25 cellular contexts compared by ENCODE assay signal in genomic region chr17:29168079-29168758, GRCh38. TPM values are rescaled to one million over a fixed set of nuclear protein-coding genes. Genes with fewer than 3 reads are reported as not detected.
DNase-seq lines count a peak whose midpoint lies in the region; ATAC-seq, FAIRE-seq and TF ChIP-seq lines count a peak whose summit lies in the region.
"Had no signal": no experiment of that assay in that cellular context is flagged by ENCODE, and none has a peak within 500 bp of the region (broad histone marks: within the 10 kb centered on the region; RNA-seq: fewer than 3 reads in every experiment).

No MANE protein-coding gene starts in this region.

- H4K20me1 ChIP-seq in HepG2 (ENCODE audit: insufficient read depth, low read length), result peaks cover 10% of the 10 kb centered on the region; the same call in 1 of the 2 replicates

- 98% methylated on average over 3 of the region's 3 CpGs for WGBS in HepG2 (ENCODE audit: low lambda C conversion rate)

- peak overlapping the region; percentile 30 for H3K27ac ChIP-seq in HepG2 (ENCODE audit: extremely low read length, insufficient read depth, low read length)
- H3K27ac ChIP-seq: ovary had no signal

- in situ Hi-C loops in HepG2 (cut with HindIII; ENCODE audit: extremely low pct_ligation_motif_present, low pct_unique_long_range_greater_than_20kb), result no loop called here

- peaks cover 14% of the 10 kb centered on the region in 2 donors for H3K36me3 Mint-ChIP-seq in CD14-positive monocyte
- H3K36me3 Mint-ChIP-seq: naive B cell had no signal

- FAIRE-seq in HepG2 (lab: Jason Lieb, UNC), result no peak

- TF ChIP-seq EP300 in HepG2 (IDR thresholded peaks at IDR 0.05; ENCODE audit: low read depth in 2 of 2, low read length in 2 of 2) (no peak), HepG2 (CRISPR knock-in tag; IDR thresholded peaks at IDR 0.05; ENCODE audit: borderline replicate concordance) (no peak)

- H3K9ac ChIP-seq in HepG2 (ENCODE audit: insufficient read depth, low read depth, low read length) (no peak overlapping the region), skeletal muscle satellite cell (ENCODE audit: low read depth, low read length) (peak overlapping the region; percentile 42)

- no peak for TF ChIP-seq RAD21 in HepG2 (CRISPR knock-in tag; IDR thresholded peaks at IDR 0.05)

- H3K4me2 ChIP-seq in HepG2 (ENCODE audit: low read depth, low read length) (no peak overlapping the region), skeletal muscle satellite cell (ENCODE audit: low read length) (no peak overlapping the region)

- DNase-seq in LHCN-M2 (ENCODE audit: low read depth) (peak; percentile 83), cerebellar cortex (ENCODE audit: low spot score) (peak; percentile 17), HepG2 (ENCODE audit: low spot score) (no peak), CD14-positive monocyte (ENCODE audit: low spot score) (no peak), left lobe of liver (ENCODE audit: low spot score) (no peak), ureter (ENCODE audit: low spot score) (no peak)
- no peak for DNase-seq in stimulated activated CD4-positive, alpha-beta T cell treated with anti-CD3 and anti-CD28 coated beads, Interleukin-15, amount 100 ng/mL, for 24 hours
- DNase-seq: activated CD4-positive, CD25-positive, alpha-beta regulatory T cell treated with anti-CD3 and anti-CD28 coated beads, Interleukin-2, amount 50 U/mL, for 72 hours; activated naive CD4-positive, alpha-beta T cell treated with anti-CD3 and anti-CD28 coated beads for 36 hours; activated T-cell treated with anti-CD3 and anti-CD28 coated beads, Interleukin-2, amount 50 U/mL, for 48 hours; AML-193; COR-L47; effector CD4-positive, alpha-beta T cell; Karpas-422; naive B cell; NCI-H1092; NCI-H2029 treated with DMSO at 0.1 percent for 48 hours; NK-92 treated with Interleukin-12 subunit alpha and Interleukin-12 subunit beta, amount 100 ng/mL, for 24 hours; stimulated activated CD4-positive, alpha-beta T cell treated with anti-CD3 and anti-CD28 coated beads, Interleukin-2, amount 100 ng/mL, for 24 hours; T1000 had no signal

- H3K9me3 ChIP-seq in HepG2 (ENCODE audit: low read length), result no peaks in the 10 kb centered on the region
- no peaks in the 10 kb centered on the region for H3K9me3 ChIP-seq in skeletal muscle satellite cell (replicated peaks; ENCODE audit: low read length)
- H3K9me3 ChIP-seq: HAP-1, ovary had no signal

- H3K4me1 ChIP-seq in HepG2 (ENCODE audit: insufficient read depth, low read length), result peaks cover 58% of the 10 kb centered on the region
- H3K4me1 ChIP-seq in skeletal muscle satellite cell (ENCODE audit: control insufficient read depth, insufficient read depth, low read length), result peaks cover 13% of the 10 kb centered on the region
- H3K4me1 ChIP-seq: HAP-1 had no signal

- H3K4me3 ChIP-seq in HepG2 (replicated peaks in 1 of 3; ENCODE audit: insufficient read depth in 1 of 3, low read depth in 2 of 3, low read length in 3 of 3) (no peak overlapping the region), skeletal muscle satellite cell (ENCODE audit: low read length) (no peak overlapping the region)
- H3K4me3 ChIP-seq: HAP-1, ovary had no signal

- no peak for TF ChIP-seq CTCF in HepG2 (CRISPR knock-in tag; IDR thresholded peaks at IDR 0.05)
- TF ChIP-seq CTCF in CD14-positive monocyte (IDR thresholded peaks at IDR 0.05), result no peak

- H3K27ac Mint-ChIP-seq in CD14-positive monocyte, result no peak overlapping the region
- H3K27ac Mint-ChIP-seq: activated naive CD4-positive, alpha-beta T cell treated with anti-CD3 and anti-CD28 coated beads for 36 hours; stimulated activated naive CD8-positive, alpha-beta T cell treated with anti-CD3 and anti-CD28 coated beads, Interleukin-15, Interleukin-2, amounts not matched to agents 100 ng/mL and 50 ng/mL, for 24 hours; type B pancreatic cell had no signal

- no peaks in the 10 kb centered on the region for H3K27me3 ChIP-seq in HepG2 (ENCODE audit: control insufficient read depth in 1 of 2, insufficient read depth in 2 of 2, low read length in 2 of 2)
- no peaks in the 10 kb centered on the region for H3K27me3 ChIP-seq in skeletal muscle satellite cell (ENCODE audit: control insufficient read depth, insufficient read depth, low read length)
- H3K27me3 ChIP-seq: ovary had no signal

- H3K79me2 ChIP-seq in HepG2 (ENCODE audit: insufficient read depth, low read length), result peaks cover 59% of the 10 kb centered on the region

- TF ChIP-seq POLR2A in HepG2 (IDR thresholded peaks at IDR 0.05; ENCODE audit: insufficient read depth in 1 of 2, low read depth in 2 of 2, low read length in 2 of 2), result no peak

- intact Hi-C loops in HepG2 (cut with micrococcal nuclease; ENCODE audit: unreplicated experiment), result no loop called here
- intact Hi-C loops in CD14-positive monocyte (cut with micrococcal nuclease), result no loop called here

- POLR2A ChIA-PET in HepG2 (lab: Yijun Ruan, JAX), result interaction anchor here (2.6 kb wide), 1 partner anchor 9 kb away, joined by 15 read pairs; no protein-coding TSS in a partner anchor

- peaks cover 1 to 2% (median 2%) of the 10 kb centered on the region in 3 donors for H3K27me3 Mint-ChIP-seq in CD14-positive monocyte (ENCODE audit: low read depth in 3 of 3)
- H3K27me3 Mint-ChIP-seq: stimulated activated naive CD8-positive, alpha-beta T cell treated with anti-CD3 and anti-CD28 coated beads, Interleukin-15, Interleukin-2, amounts not matched to agents 100 ng/mL and 50 ng/mL, for 24 hours; type B pancreatic cell had no signal

- CTCF ChIA-PET in HepG2 (lab: Yijun Ruan, JAX; ENCODE audit: low intra/inter-chr PET ratio, low total read pairs), result no interaction called here

- no TSS peak for BruUV-seq in HepG2 (replicated peaks; lab: Mats Ljungman, UMichigan)

- H3K4me1 Mint-ChIP-seq in CD14-positive monocyte, result peaks cover 5% of the 10 kb centered on the region
- H3K4me1 Mint-ChIP-seq: naive B cell had no signal

- no peak overlapping the region for H3K4me3 Mint-ChIP-seq in CD14-positive monocyte
- H3K4me3 Mint-ChIP-seq: activated naive CD4-positive, alpha-beta T cell treated with anti-CD3 and anti-CD28 coated beads for 36 hours; naive B cell; stimulated activated naive CD8-positive, alpha-beta T cell treated with anti-CD3 and anti-CD28 coated beads, Interleukin-15, Interleukin-2, amounts not matched to agents 100 ng/mL and 50 ng/mL, for 24 hours; type B pancreatic cell had no signal

- H3K36me3 ChIP-seq in HepG2 (replicated peaks in 1 of 2; ENCODE audit: control insufficient read depth in 1 of 2, insufficient read depth in 2 of 2, low read length in 2 of 2), result peaks cover 20 to 36% of the 10 kb centered on the region in 2 experiments
- peaks cover 13% of the 10 kb centered on the region for H3K36me3 ChIP-seq in skeletal muscle satellite cell (ENCODE audit: insufficient read depth, low read length)
- H3K36me3 ChIP-seq: HAP-1, ovary had no signal

- ATAC-seq in HepG2, result no peak
- no peak for ATAC-seq in left lobe of liver

- peaks cover 0 to 5% (median 0%) of the 10 kb centered on the region in 7 donors for H3K9me3 Mint-ChIP-seq in CD14-positive monocyte
- H3K9me3 Mint-ChIP-seq: activated naive CD4-positive, alpha-beta T cell treated with anti-CD3 and anti-CD28 coated beads for 36 hours; naive B cell; stimulated activated naive CD8-positive, alpha-beta T cell treated with anti-CD3 and anti-CD28 coated beads, Interleukin-15, Interleukin-2, amounts not matched to agents 100 ng/mL and 50 ng/mL, for 24 hours; type B pancreatic cell had no signal

- H2AFZ ChIP-seq in HepG2 (ENCODE audit: low read length), result no peak overlapping the region

TF ChIP-seq in HepG2, 621 proteins besides CTCF, POLR2A, EP300 and RAD21:
- no peak for TF ChIP-seq ZNF280B (CRISPR knock-in tag; IDR thresholded peaks at IDR 0.05; ENCODE audit: borderline replicate concordance)

RNA-seq across cellular contexts. Expression of gene MYO18A, which starts 12.0 kb away (rescaled TPM):
- total RNA-seq in LHCN-M2 (2014; rRNA removed) (39.6 and 41.7 TPM in 2 replicates), HepG2 (2016; rRNA removed; fragmentation: Illumina TruSeq; extraction: Trizol) (21.2 and 24.8 TPM in 2 replicates), left lobe of liver (109 TPM), ureter (74.5 TPM)
- polyA plus RNA-seq in LHCN-M2 (2012), result 35.2 TPM
- total RNA-seq in HepG2 (2016; cell fraction: cytosol; rRNA removed; fragmentation: Illumina TruSeq; extraction: Trizol; ENCODE audit: low read depth), result 4.9 and 7.5 TPM in 2 replicates
- total RNA-seq in HepG2 (2016; cell fraction: insoluble cytoplasmic fraction; rRNA removed; fragmentation: Illumina TruSeq; extraction: Trizol), result 16.3 and 25.6 TPM in 2 replicates
- total RNA-seq in HepG2 (2016; cell fraction: membrane; rRNA removed; fragmentation: Illumina TruSeq; extraction: Trizol), result 5.8 and 6.0 TPM in 2 replicates
- total RNA-seq in HepG2 (2016; cell fraction: nucleus; rRNA removed; fragmentation: Illumina TruSeq; extraction: Trizol), result 24.8 and 30.3 TPM in 2 replicates
- polyA plus RNA-seq in HepG2 (2011; rRNA removed) (16.8 and 23.2 TPM in 2 replicates), CD14-positive monocyte (10 to 100 TPM in 1 of 2 donors, 1 to 10 TPM in 1; 6.3 to 11.0 TPM)
- 8.3 and 9.6 TPM in 2 replicates for polyA plus RNA-seq in HepG2 (2011; cell fraction: cytosol; rRNA removed)
- polyA plus RNA-seq in HepG2 (2011; cell fraction: nucleus; rRNA removed), result 155 and 159 TPM in 2 replicates
- polyA plus RNA-seq in HepG2 (2012), result 42.0 and 44.5 TPM in 2 replicates
- 0.96 and 1.4 TPM in 2 replicates for polyA plus RNA-seq in HepG2 (2016; cell fraction: cytosol; fragmentation: Illumina TruSeq; extraction: Trizol; ENCODE audit: low read depth)
- polyA plus RNA-seq in HepG2 (2016; cell fraction: insoluble cytoplasmic fraction; fragmentation: Illumina TruSeq; extraction: Trizol; ENCODE audit: low read depth), result 16.0 and 20.4 TPM in 2 replicates
- polyA plus RNA-seq in HepG2 (2016; cell fraction: membrane; fragmentation: Illumina TruSeq; extraction: Trizol; ENCODE audit: low read depth), result 2.4 and 3.0 TPM in 2 replicates
- polyA plus RNA-seq in HepG2 (2016; cell fraction: nucleus; fragmentation: Illumina TruSeq; extraction: Trizol; ENCODE audit: insufficient read depth, low read depth), result 72.8 and 77.7 TPM in 2 replicates
- polyA minus RNA-seq in HepG2 (2011; rRNA and poly(A)+ RNA removed; ENCODE audit: low replicate concordance), result 39.4 and 67.1 TPM in 2 replicates
- 13.7 and 17.4 TPM in 2 replicates for polyA minus RNA-seq in HepG2 (2011; cell fraction: cytosol; rRNA and poly(A)+ RNA removed)
- polyA minus RNA-seq in HepG2 (2011; cell fraction: nucleus; rRNA and poly(A)+ RNA removed), result 65.8 and 83.4 TPM in 2 replicates
- 19.9 and 29.2 TPM in 2 replicates for total RNA-seq in skeletal muscle satellite cell (2012; rRNA removed)

Comparison
In these comparisons a context has a peak if more than half of its experiments do, and no peak if none do; other contexts are left out.
1. DNase-seq: peak in LHCN-M2 (single experiment) and cerebellar cortex (single experiment); none in HepG2 (single experiment), CD14-positive monocyte (single experiment), stimulated activated CD4-positive, alpha-beta T cell treated with anti-CD3 and anti-CD28 coated beads, Interleukin-15, amount 100 ng/mL, for 24 hours (single experiment), left lobe of liver (single experiment) and ureter (single experiment).